Comparison of ENCODE assay signal across 19 cellular contexts in the genomic region with DNA sequence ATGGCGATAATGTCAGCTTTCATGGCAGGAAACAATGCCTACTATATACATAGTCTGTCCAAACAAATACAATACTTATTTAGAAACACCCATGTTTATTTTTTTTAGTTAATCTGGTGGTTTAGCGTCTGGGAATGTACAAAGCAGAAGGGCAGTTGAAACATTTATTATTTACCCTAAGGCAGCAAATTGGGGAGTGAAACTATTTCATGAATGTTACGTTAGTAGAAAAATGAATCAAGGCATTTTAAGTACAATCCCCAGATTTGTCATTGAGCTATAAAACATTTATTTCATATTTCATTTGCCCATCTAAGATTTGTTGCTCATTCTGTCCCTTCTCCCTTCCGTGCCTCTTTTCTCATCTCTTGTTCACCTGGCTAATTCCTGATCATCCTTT.
"Had no signal": no experiment of that assay in that cellular context is flagged by ENCODE, and none has a peak within 500 bp of the region (broad histone marks: within the 10 kb centered on the region; RNA-seq: fewer than 3 reads in every experiment).

No MANE protein-coding gene starts in this region.

- ATAC-seq: activated CD4-positive, CD25-positive, alpha-beta regulatory T cell treated with anti-CD3 and anti-CD28 coated beads, Interleukin-2, amount 50 U/mL, for 24 hours; activated CD8-positive, alpha-beta T cell treated with anti-CD3 and anti-CD28 coated beads, Interleukin-2, amount 10 ng/mL, durations not matched to agents 7 days and 5 days had no signal

- H3K4me1 ChIP-seq: esophagus squamous epithelium, suprapubic skin had no signal

- H3K4me3 ChIP-seq: esophagus squamous epithelium, hepatocyte, lung, suprapubic skin had no signal

- H3K27me3 ChIP-seq: esophagus squamous epithelium, hepatocyte, suprapubic skin had no signal

- FAIRE-seq: bronchial epithelial cell had no signal

- H3K9me3 ChIP-seq: esophagus squamous epithelium, suprapubic skin had no signal

- DNase-seq: activated CD4-positive, alpha-beta T cell treated with anti-CD3 and anti-CD28 coated beads, Interleukin-2, amount 10 ng/mL, durations not matched to agents 7 days and 5 days; activated CD8-positive, alpha-beta T cell treated with anti-CD3 and anti-CD28 coated beads, Interleukin-2, amount 10 ng/mL, durations not matched to agents 7 days and 5 days; activated naive CD4-positive, alpha-beta T cell treated with Interleukin-2 at 50 U/mL for 16 hours; activated T-cell treated with anti-CD3 and anti-CD28 coated beads, Interleukin-2, amount 50 U/mL, for 24 hours; aorta; cerebellar nuclear complex; cortex of kidney; effector CD8-positive, alpha-beta T cell; esophagus squamous epithelium; foreskin fibroblast; islet precursor cell; midbrain; occipital lobe; stimulated activated CD4-positive, alpha-beta T cell treated with anti-CD3 and anti-CD28 coated beads, Interleukin-2, amount 100 ng/mL, for 24 hours had no signal
